In the genomic region with DNA sequence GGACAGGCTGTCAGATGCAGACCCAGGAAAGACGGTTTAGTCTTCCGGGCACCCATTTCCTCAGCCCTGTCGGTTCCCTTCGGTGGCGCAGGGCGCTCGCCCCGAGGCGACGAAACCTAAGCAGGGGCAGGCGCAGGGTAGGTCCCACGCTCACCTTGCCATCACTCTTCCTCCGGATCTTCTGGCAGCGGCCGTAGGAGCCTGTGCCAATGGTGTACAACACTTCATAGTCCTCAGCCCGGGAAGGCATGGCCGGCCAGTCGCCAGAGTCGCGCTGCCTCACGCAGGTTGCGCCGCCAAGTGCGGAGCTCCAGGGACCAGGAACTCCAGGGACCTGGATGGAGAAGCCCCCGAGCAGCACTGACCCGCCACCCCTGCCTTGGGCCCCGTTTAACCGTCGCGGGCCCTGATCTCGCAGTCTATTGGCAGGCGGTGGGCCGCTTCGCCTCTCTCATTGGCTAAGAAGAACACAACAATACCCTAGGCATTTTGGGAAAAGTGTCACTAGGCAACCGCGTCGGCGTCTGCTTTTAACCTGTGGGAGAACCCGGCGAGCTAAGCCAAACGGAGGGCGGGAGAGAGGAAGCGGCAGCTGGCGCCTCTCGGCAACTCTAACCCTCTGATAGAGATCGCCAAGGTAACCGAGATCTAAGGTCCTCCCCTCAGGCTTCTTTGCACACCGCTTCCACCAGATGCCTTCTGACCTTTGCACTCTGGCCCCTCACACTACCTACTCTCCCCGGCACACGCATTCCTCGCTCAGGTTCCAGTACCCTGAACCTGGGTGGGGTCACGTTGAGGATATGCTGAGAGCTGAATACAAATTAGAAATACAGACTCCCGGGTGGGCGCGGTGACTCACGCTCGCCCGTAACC, we compare ENCODE assay signal across 1 cellular context.
TF ChIP-seq lines count a peak whose summit lies in the region.

TSS of gene NEK2 (minus strand) at position 392 of the 876 bp plus-strand sequence. CDS start at position 250, 142 bp downstream.

TF ChIP-seq in liver, 16 proteins besides CTCF, POLR2A, EP300 and RAD21 (continued from another document):
- TF ChIP-seq NR2F2 (IDR thresholded peaks at IDR 0.05): peak; percentile 89
- TF ChIP-seq, protein P1, sequence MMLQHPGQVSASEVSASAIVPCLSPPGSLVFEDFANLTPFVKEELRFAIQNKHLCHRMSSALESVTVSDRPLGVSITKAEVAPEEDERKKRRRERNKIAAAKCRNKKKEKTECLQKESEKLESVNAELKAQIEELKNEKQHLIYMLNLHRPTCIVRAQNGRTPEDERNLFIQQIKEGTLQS (IDR thresholded peaks at IDR 0.05): peak; percentile 93
TF ChIP-seq in liver: peak in this region for 9.
